20 cellular contexts compared by ENCODE assay signal in the genomic region with DNA sequence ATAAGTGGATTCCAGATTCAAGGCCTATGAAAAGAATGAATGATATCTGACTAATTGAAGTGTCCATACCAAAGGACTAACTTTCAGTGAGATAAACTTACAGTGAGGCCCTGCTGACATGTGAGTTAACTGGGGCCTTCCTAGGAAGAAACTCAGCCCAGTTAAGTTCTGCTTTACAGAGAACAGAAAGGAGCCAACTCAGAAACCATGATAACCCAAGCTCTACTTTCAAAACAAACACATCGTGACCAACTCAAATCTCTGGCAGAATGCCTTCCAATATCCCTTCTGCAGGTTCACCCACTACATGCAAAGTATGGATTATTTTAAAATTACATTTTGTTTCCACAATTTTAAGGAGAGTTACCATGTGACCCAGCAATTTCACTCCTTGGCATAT.
DNase-seq lines count a peak whose midpoint lies in the region; ATAC-seq and TF ChIP-seq lines count a peak whose summit lies in the region.
"Had no signal": no experiment of that assay in that cellular context is flagged by ENCODE, and none has a peak within 500 bp of the region (broad histone marks: within the 10 kb centered on the region; RNA-seq: fewer than 3 reads in every experiment).

No MANE protein-coding gene starts in this region.

- peak; percentile 9 for ATAC-seq in GM18508 (IDR thresholded peaks at IDR 0.05; ENCODE audit: insufficient read depth, unreplicated experiment)
- peak; percentile 37 for ATAC-seq in GM19438 (IDR thresholded peaks at IDR 0.05; ENCODE audit: low read depth, unreplicated experiment)
- peak; percentile 33 for ATAC-seq in HG03039 (IDR thresholded peaks at IDR 0.05; ENCODE audit: unreplicated experiment)
- ATAC-seq in psoas muscle, result no peak
- ATAC-seq in gastroesophageal sphincter, result no peak
- ATAC-seq: GM23338, PC-3 had no signal

- 13 to 38% (median 18%) methylated on average over 1 of the region's 1 CpG for whole genome bisulfite sequencing in psoas muscle, 3 donors
- 15 to 40% methylated on average over 1 of the region's 1 CpG for WGBS in gastroesophageal sphincter (ENCODE audit: low coverage in 1 of 2), 2 donors

- peaks cover 2 to 13% of the 10 kb centered on the region in 2 donors for H3K36me3 ChIP-seq in psoas muscle (ENCODE audit: insufficient read depth in 1 of 2, low read depth in 1 of 2)
- peaks cover 2 to 23% of the 10 kb centered on the region in 2 donors for H3K36me3 ChIP-seq in gastroesophageal sphincter
- H3K36me3 ChIP-seq: neutrophil had no signal

- no peak overlapping the region for H3K4me3 ChIP-seq in psoas muscle
- no peak overlapping the region for H3K4me3 ChIP-seq in gastroesophageal sphincter
- H3K4me3 ChIP-seq: GM23338, right atrium auricular region, SJSA1 had no signal

- TF ChIP-seq CTCF in psoas muscle (IDR thresholded peaks at IDR 0.05) (no peak), gastroesophageal sphincter (IDR thresholded peaks at IDR 0.05) (no peak)

- no peak for TF ChIP-seq POLR2A in gastroesophageal sphincter (IDR thresholded peaks at IDR 0.05)

- H3K27ac ChIP-seq in psoas muscle (no peak overlapping the region), gastroesophageal sphincter (no peak overlapping the region)
- H3K27ac ChIP-seq: neutrophil, right atrium auricular region, SJSA1 had no signal

- no peaks in the 10 kb centered on the region for H3K27me3 ChIP-seq in psoas muscle (ENCODE audit: insufficient read depth in 3 of 3, low read length in 2 of 3)
- H3K27me3 ChIP-seq in gastroesophageal sphincter, result no peaks in the 10 kb centered on the region
- H3K27me3 ChIP-seq: neutrophil, right atrium auricular region, SJSA1 had no signal

- H3K4me1 ChIP-seq in psoas muscle, result peaks cover 33% of the 10 kb centered on the region
- H3K4me1 ChIP-seq in gastroesophageal sphincter, result peaks cover 0 to 32% (median 0%) of the 10 kb centered on the region in 3 donors
- H3K4me1 ChIP-seq: SJSA1 had no signal

- TF ChIP-seq EP300 in gastroesophageal sphincter (IDR thresholded peaks at IDR 0.05), result no peak

- intact Hi-C loops in psoas muscle (cut with DNase I), result loop anchor here in 1 of 2 donors (10.0 kb wide), 1 partner anchor 594 kb away; no protein-coding TSS in a partner anchor

- H3K9me3 ChIP-seq in psoas muscle (no peaks in the 10 kb centered on the region), gastroesophageal sphincter (no peaks in the 10 kb centered on the region)
- H3K9me3 ChIP-seq: neutrophil, right atrium auricular region, SJSA1 had no signal

- DNase-seq in fibroblast of gingiva (ENCODE audit: low read depth), result peak; percentile 6
- no peak for DNase-seq in NCI-H345 (lab: John Stamatoyannopoulos, UW)
- no peak for DNase-seq in psoas muscle
- DNase-seq: activated CD4-positive, alpha-beta T cell treated with anti-CD3 and anti-CD28 coated beads for 4 hours; activated naive CD8-positive, alpha-beta T cell treated with anti-CD3 and anti-CD28 coated beads, Interleukin-2, amount 50 U/mL, for 24 hours; Calu3; effector CD4-positive, alpha-beta T cell; MM.1S; NCI-H2081; NCI-H524; PC-3; T-helper 9 cell had no signal

Comparison
In these comparisons a context has a peak if more than half of its experiments do, and no peak if none do; other contexts are left out.
1. ATAC-seq: peak in GM18508 (single experiment), GM19438 (single experiment) and HG03039 (single experiment); none in psoas muscle (0 of 4) and gastroesophageal sphincter (single experiment).